In genomic region chr2:119229716-119230115, GRCh38 we compare ENCODE assay signal across 21 cellular contexts.
"Had no signal": no experiment of that assay in that cellular context is flagged by ENCODE, and none has a peak within 500 bp of the region (broad histone marks: within the 10 kb centered on the region; RNA-seq: fewer than 3 reads in every experiment).

No MANE protein-coding gene starts in this region.

- H3K4me1 Mint-ChIP-seq: natural killer cell had no signal

- H3K36me3 Mint-ChIP-seq: memory B cell; natural killer cell; stimulated activated naive B cell treated with anti-CD40 and anti-IgM and Interleukin-4, amounts not matched to agents 10 μg/mL and 1 μg/mL and 100 μg/mL, for 72 hours had no signal

- ATAC-seq: activated T-cell treated with anti-CD3 and anti-CD28 coated beads, Interleukin-2, amount 50 U/mL, for 4 hours; natural killer cell; pancreas; stimulated activated naive B cell treated with anti-CD40 and anti-IgM and Interleukin-4, amounts not matched to agents 10 μg/mL and 1 μg/mL and 100 μg/mL, for 72 hours had no signal

- H3K9me3 ChIP-seq: ascending aorta, neutrophil, pancreas, spleen, tibial artery, vagina had no signal

- H3K27ac Mint-ChIP-seq: activated naive CD4-positive, alpha-beta T cell treated with anti-CD3 and anti-CD28 coated beads for 36 hours; dendritic cell treated with granulocyte-macrophage colony-stimulating factor and Interleukin-4, amounts not matched to agents 40 ng/mL and 50 ng/mL, for 4 days; memory B cell; natural killer cell; stimulated activated naive B cell treated with anti-CD40 and anti-IgM and Interleukin-4, amounts not matched to agents 10 μg/mL and 1 μg/mL and 100 μg/mL, for 72 hours; T-helper 1 cell treated with Interleukin-12 subunit alpha and Interleukin-12 subunit beta and Interleukin-4 antibody, amounts not matched to agents 30 μg/mL and 1 μg/mL, for 36 hours had no signal

- DNase-seq: activated CD4-positive, alpha-beta T cell treated with anti-CD3 and anti-CD28 coated beads, Interleukin-2, amount 50 U/mL, for 1 hour; activated CD4-positive, CD25-positive, alpha-beta regulatory T cell treated with anti-CD3 and anti-CD28 coated beads, Interleukin-2, amount 50 U/mL, for 72 hours; activated CD8-positive, alpha-beta memory T cell treated with anti-CD3 and anti-CD28 coated beads, Interleukin-2, amount 50 U/mL, for 4 hours; activated naive CD4-positive, alpha-beta T cell treated with anti-CD3 and anti-CD28 coated beads for 36 hours; activated T-cell treated with anti-CD3 and anti-CD28 coated beads, Interleukin-2, amount 50 U/mL, for 4 hours; effector CD8-positive, alpha-beta T cell; foreskin fibroblast; natural killer cell; spleen; stimulated activated CD4-positive, alpha-beta T cell treated with anti-CD3 and anti-CD28 coated beads, Interleukin-4, amount 100 ng/mL, for 4 hours; stimulated activated naive B cell treated with anti-CD40 and anti-IgM and Interleukin-4, amounts not matched to agents 10 μg/mL and 1 μg/mL and 100 μg/mL, for 72 hours; tibial artery had no signal

- H3K27me3 ChIP-seq: ascending aorta, neutrophil, pancreas, tibial artery, vagina had no signal

- H3K27ac ChIP-seq: ascending aorta, neutrophil, pancreas, spleen, tibial artery, vagina had no signal

- H3K27me3 Mint-ChIP-seq: memory B cell had no signal

- H3K4me3 ChIP-seq: ascending aorta, pancreas, spleen, tibial artery, vagina had no signal

- H3K36me3 ChIP-seq: ascending aorta, neutrophil, pancreas, spleen, tibial artery, vagina had no signal

- H3K4me3 Mint-ChIP-seq: activated naive CD4-positive, alpha-beta T cell treated with anti-CD3 and anti-CD28 coated beads for 36 hours; activated T-cell treated with anti-CD3 and anti-CD28 coated beads, Interleukin-2, amount 50 U/mL, for 4 hours; dendritic cell treated with granulocyte-macrophage colony-stimulating factor and Interleukin-4, amounts not matched to agents 40 ng/mL and 50 ng/mL, for 4 days; memory B cell; natural killer cell; stimulated activated naive B cell treated with anti-CD40 and anti-IgM and Interleukin-4, amounts not matched to agents 10 μg/mL and 1 μg/mL and 100 μg/mL, for 72 hours; T-helper 1 cell treated with Interleukin-12 subunit alpha and Interleukin-12 subunit beta and Interleukin-4 antibody, amounts not matched to agents 30 μg/mL and 1 μg/mL, for 36 hours had no signal

- H3K9me3 Mint-ChIP-seq: activated naive CD4-positive, alpha-beta T cell treated with anti-CD3 and anti-CD28 coated beads for 36 hours; activated T-cell treated with anti-CD3 and anti-CD28 coated beads, Interleukin-2, amount 50 U/mL, for 4 hours; dendritic cell treated with granulocyte-macrophage colony-stimulating factor and Interleukin-4, amounts not matched to agents 40 ng/mL and 50 ng/mL, for 4 days; memory B cell; natural killer cell; stimulated activated naive B cell treated with anti-CD40 and anti-IgM and Interleukin-4, amounts not matched to agents 10 μg/mL and 1 μg/mL and 100 μg/mL, for 72 hours; T-helper 1 cell treated with Interleukin-12 subunit alpha and Interleukin-12 subunit beta and Interleukin-4 antibody, amounts not matched to agents 30 μg/mL and 1 μg/mL, for 36 hours had no signal

- FAIRE-seq: bronchial epithelial cell, endothelial cell of umbilical vein, pancreas had no signal
